In the genomic region with DNA sequence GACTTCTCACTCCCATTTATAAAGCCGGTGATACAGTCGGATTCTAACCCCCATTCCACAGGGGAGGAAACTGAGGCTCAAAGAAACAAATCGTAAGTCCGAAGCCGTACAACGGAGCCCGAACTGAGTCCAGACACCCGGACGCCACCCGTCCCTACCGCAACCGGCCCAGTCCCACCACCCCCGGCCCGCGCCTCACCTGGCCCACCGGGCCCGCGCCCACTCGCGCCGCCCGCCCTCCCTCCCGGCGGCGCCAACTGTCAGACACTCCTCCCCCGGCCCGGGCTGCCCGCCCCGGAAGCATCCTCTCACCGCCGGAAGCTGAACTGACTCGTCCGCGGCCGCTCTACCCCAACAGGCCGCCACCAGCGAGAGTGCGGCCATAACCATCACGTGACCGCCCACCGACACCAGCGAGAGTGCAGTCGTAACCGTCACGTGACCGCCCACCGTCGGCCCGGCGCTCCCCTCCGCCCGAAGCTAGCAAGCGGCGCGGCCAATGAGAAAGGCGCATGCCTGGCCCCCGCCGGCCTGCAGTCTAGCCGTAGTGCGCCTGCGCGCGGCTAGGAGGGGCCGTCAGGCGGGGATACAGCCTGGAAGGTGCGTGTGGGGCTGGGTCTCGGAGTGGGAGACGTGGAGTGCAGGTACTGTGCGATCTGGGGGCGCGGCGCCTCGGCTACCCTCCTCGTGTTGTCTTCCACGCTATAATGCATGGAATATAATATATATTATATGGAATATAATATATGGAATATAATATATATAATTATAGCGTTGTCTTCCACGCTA, we compare ENCODE assay signal across 1 cellular context.
A peak's percentile ranks its signal among the peaks of the same experiment; 100 is the strongest.
TF ChIP-seq lines count a peak whose summit lies in the region.

A gene with protein sequence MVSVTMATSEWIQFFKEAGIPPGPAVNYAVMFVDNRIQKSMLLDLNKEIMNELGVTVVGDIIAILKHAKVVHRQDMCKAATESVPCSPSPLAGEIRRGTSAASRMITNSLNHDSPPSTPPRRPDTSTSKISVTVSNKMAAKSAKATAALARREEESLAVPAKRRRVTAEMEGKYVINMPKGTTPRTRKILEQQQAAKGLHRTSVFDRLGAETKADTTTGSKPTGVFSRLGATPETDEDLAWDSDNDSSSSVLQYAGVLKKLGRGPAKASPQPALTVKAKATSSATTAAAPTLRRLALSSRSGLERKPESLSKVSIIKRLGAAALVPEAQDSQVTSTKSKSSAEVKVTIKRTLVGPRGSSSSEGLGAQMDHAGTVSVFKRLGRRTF (minus strand): TSS at position 273 of the 789 bp plus-strand sequence. CDS start 6,540 bp downstream, outside the sequence.
TSS of gene PLD3 (plus strand) at position 571 of the 789 bp plus-strand sequence. CDS start 17,789 bp downstream, outside the sequence.

TF ChIP-seq in H1, 55 proteins besides CTCF, POLR2A, EP300 and RAD21 (continues in another document):
- TF ChIP-seq GABPA (IDR thresholded peaks at IDR 0.05; ENCODE audit: borderline replicate concordance, insufficient read depth, low read length), result peak; percentile 84; the same call in 1 of the 2 replicates
- TF ChIP-seq GTF2F1 (IDR thresholded peaks at IDR 0.05; ENCODE audit: borderline replicate concordance, low read depth, low read length), result peak; percentile 83
- TF ChIP-seq NANOG (IDR thresholded peaks at IDR 0.05; ENCODE audit: insufficient read depth, low read depth, low read length, poor library complexity, severe bottlenecking), result peak; percentile 7
- TF ChIP-seq RNF2 (IDR thresholded peaks at IDR 0.05; ENCODE audit: borderline replicate concordance, low read depth, low read length, missing control alignments, poor library complexity, severe bottlenecking), result no peak
- TF ChIP-seq, protein P1, sequence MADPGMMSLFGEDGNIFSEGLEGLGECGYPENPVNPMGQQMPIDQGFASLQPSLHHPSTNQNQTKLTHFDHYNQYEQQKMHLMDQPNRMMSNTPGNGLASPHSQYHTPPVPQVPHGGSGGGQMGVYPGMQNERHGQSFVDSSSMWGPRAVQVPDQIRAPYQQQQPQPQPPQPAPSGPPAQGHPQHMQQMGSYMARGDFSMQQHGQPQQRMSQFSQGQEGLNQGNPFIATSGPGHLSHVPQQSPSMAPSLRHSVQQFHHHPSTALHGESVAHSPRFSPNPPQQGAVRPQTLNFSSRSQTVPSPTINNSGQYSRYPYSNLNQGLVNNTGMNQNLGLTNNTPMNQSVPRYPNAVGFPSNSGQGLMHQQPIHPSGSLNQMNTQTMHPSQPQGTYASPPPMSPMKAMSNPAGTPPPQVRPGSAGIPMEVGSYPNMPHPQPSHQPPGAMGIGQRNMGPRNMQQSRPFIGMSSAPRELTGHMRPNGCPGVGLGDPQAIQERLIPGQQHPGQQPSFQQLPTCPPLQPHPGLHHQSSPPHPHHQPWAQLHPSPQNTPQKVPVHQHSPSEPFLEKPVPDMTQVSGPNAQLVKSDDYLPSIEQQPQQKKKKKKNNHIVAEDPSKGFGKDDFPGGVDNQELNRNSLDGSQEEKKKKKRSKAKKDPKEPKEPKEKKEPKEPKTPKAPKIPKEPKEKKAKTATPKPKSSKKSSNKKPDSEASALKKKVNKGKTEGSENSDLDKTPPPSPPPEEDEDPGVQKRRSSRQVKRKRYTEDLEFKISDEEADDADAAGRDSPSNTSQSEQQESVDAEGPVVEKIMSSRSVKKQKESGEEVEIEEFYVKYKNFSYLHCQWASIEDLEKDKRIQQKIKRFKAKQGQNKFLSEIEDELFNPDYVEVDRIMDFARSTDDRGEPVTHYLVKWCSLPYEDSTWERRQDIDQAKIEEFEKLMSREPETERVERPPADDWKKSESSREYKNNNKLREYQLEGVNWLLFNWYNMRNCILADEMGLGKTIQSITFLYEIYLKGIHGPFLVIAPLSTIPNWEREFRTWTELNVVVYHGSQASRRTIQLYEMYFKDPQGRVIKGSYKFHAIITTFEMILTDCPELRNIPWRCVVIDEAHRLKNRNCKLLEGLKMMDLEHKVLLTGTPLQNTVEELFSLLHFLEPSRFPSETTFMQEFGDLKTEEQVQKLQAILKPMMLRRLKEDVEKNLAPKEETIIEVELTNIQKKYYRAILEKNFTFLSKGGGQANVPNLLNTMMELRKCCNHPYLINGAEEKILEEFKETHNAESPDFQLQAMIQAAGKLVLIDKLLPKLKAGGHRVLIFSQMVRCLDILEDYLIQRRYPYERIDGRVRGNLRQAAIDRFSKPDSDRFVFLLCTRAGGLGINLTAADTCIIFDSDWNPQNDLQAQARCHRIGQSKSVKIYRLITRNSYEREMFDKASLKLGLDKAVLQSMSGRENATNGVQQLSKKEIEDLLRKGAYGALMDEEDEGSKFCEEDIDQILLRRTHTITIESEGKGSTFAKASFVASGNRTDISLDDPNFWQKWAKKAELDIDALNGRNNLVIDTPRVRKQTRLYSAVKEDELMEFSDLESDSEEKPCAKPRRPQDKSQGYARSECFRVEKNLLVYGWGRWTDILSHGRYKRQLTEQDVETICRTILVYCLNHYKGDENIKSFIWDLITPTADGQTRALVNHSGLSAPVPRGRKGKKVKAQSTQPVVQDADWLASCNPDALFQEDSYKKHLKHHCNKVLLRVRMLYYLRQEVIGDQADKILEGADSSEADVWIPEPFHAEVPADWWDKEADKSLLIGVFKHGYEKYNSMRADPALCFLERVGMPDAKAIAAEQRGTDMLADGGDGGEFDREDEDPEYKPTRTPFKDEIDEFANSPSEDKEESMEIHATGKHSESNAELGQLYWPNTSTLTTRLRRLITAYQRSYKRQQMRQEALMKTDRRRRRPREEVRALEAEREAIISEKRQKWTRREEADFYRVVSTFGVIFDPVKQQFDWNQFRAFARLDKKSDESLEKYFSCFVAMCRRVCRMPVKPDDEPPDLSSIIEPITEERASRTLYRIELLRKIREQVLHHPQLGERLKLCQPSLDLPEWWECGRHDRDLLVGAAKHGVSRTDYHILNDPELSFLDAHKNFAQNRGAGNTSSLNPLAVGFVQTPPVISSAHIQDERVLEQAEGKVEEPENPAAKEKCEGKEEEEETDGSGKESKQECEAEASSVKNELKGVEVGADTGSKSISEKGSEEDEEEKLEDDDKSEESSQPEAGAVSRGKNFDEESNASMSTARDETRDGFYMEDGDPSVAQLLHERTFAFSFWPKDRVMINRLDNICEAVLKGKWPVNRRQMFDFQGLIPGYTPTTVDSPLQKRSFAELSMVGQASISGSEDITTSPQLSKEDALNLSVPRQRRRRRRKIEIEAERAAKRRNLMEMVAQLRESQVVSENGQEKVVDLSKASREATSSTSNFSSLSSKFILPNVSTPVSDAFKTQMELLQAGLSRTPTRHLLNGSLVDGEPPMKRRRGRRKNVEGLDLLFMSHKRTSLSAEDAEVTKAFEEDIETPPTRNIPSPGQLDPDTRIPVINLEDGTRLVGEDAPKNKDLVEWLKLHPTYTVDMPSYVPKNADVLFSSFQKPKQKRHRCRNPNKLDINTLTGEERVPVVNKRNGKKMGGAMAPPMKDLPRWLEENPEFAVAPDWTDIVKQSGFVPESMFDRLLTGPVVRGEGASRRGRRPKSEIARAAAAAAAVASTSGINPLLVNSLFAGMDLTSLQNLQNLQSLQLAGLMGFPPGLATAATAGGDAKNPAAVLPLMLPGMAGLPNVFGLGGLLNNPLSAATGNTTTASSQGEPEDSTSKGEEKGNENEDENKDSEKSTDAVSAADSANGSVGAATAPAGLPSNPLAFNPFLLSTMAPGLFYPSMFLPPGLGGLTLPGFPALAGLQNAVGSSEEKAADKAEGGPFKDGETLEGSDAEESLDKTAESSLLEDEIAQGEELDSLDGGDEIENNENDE (IDR thresholded peaks at IDR 0.05; ENCODE audit: insufficient replicate concordance, low read length), result no peak
- TF ChIP-seq NRF1 (IDR thresholded peaks at IDR 0.05; ENCODE audit: low read depth, low read length), result peak; percentile 74
- TF ChIP-seq PHF8 (conservative IDR thresholded peaks at IDR 0.05; ENCODE audit: low read depth, low read length), result peak; percentile 60
- no peak for TF ChIP-seq CBX8 (IDR thresholded peaks at IDR 0.05; ENCODE audit: borderline replicate concordance, low read depth, low read length)
- TF ChIP-seq JUND (IDR thresholded peaks at IDR 0.05; ENCODE audit: low read length), result no peak
- peak; percentile 100 for TF ChIP-seq USF2 (IDR thresholded peaks at IDR 0.05; ENCODE audit: low read length)
- TF ChIP-seq RXRA (IDR thresholded peaks at IDR 0.05; ENCODE audit: insufficient read depth, low read depth, low read length), result no peak
- peak; percentile 79 for TF ChIP-seq TAF1 (IDR thresholded peaks at IDR 0.05; ENCODE audit: low read depth, low read length)
- peak; percentile 83 for TF ChIP-seq CREB1 (IDR thresholded peaks at IDR 0.05)
- TF ChIP-seq SP4 (IDR thresholded peaks at IDR 0.05; ENCODE audit: low read length), result peak; percentile 95
- TF ChIP-seq EZH2 (IDR thresholded peaks at IDR 0.05; ENCODE audit: low read depth, low read length, severe bottlenecking), result no peak
- TF ChIP-seq TBP (IDR thresholded peaks at IDR 0.05; ENCODE audit: low read depth, low read length), result peak; percentile 49; the same call in 1 of the 2 replicates
- TF ChIP-seq JUN (IDR thresholded peaks at IDR 0.05; ENCODE audit: low read depth, low read length), result no peak
- TF ChIP-seq YY1 (IDR thresholded peaks at IDR 0.05; ENCODE audit: low read depth, low read length), result peak; percentile 91; the same call in 1 of the 2 replicates
- TF ChIP-seq CHD2 (IDR thresholded peaks at IDR 0.05; ENCODE audit: low read length), result no peak
- TF ChIP-seq SP1 (IDR thresholded peaks at IDR 0.05; ENCODE audit: low read depth, low read length), result no peak
- TF ChIP-seq HDAC6 (IDR thresholded peaks at IDR 0.05; ENCODE audit: low read depth, low read length), result no peak
- TF ChIP-seq BRCA1 (IDR thresholded peaks at IDR 0.05; ENCODE audit: low read depth, low read length), result no peak
- TF ChIP-seq TEAD4 (IDR thresholded peaks at IDR 0.05; ENCODE audit: low read depth, low read length), result no peak; the same call in 1 of the 2 replicates
- 0 out of 2 replicates have a peak, but pooled peaks have one; percentile 9 for TF ChIP-seq TCF12 (IDR thresholded peaks at IDR 0.05; ENCODE audit: low read depth, low read length)
- TF ChIP-seq ASH2L (IDR thresholded peaks at IDR 0.05; ENCODE audit: low read length), result peak; percentile 35
- peak; percentile 85 for TF ChIP-seq POLR2AphosphoS5 (IDR thresholded peaks at IDR 0.05; ENCODE audit: low read depth, low read length)
- no peak for TF ChIP-seq SIX5 (IDR thresholded peaks at IDR 0.05; ENCODE audit: low read depth, low read length)
- TF ChIP-seq POU5F1 (IDR thresholded peaks at IDR 0.05; ENCODE audit: low read depth, low read length), result no peak
- no peak for TF ChIP-seq ATF2 (IDR thresholded peaks at IDR 0.05; ENCODE audit: low read length)
- TF ChIP-seq MAFK (IDR thresholded peaks at IDR 0.05; ENCODE audit: low read depth, low read length), result no peak
- no peak for TF ChIP-seq RFX5 (IDR thresholded peaks at IDR 0.05; ENCODE audit: borderline replicate concordance, low read depth, low read length)
- no peak for TF ChIP-seq TAF7 (optimal IDR thresholded peaks at IDR 0.05; ENCODE audit: borderline replicate concordance, low read depth, low read length)
- TF ChIP-seq SUZ12 (IDR thresholded peaks at IDR 0.05; ENCODE audit: low read length), result no peak
- TF ChIP-seq BACH1 (IDR thresholded peaks at IDR 0.05; ENCODE audit: low read length), result peak; percentile 75
- TF ChIP-seq ATF3 (IDR thresholded peaks at IDR 0.05; ENCODE audit: insufficient read depth, low read depth, low read length), result peak; percentile 98
- TF ChIP-seq HDAC2 (IDR thresholded peaks at IDR 0.05; ENCODE audit: borderline replicate concordance in 1 of 2, low read depth in 2 of 2, low read length in 2 of 2), result 0 out of 4 replicates have a peak, but pooled peaks of 1 of the 2 experiments have one; percentile 51
- no peak for TF ChIP-seq CEBPB (IDR thresholded peaks at IDR 0.05; ENCODE audit: low read depth, low read length)
- 0 out of 2 replicates have a peak, but pooled peaks have one; percentile 11 for TF ChIP-seq RBBP5 (IDR thresholded peaks at IDR 0.05; ENCODE audit: borderline replicate concordance, low read depth, low read length)
- TF ChIP-seq SIRT6 (IDR thresholded peaks at IDR 0.05; ENCODE audit: low read length), result no peak
- TF ChIP-seq EGR1 (IDR thresholded peaks at IDR 0.05; ENCODE audit: borderline replicate concordance, low read depth, low read length), result no peak
- TF ChIP-seq KDM4A (IDR thresholded peaks at IDR 0.05; ENCODE audit: low read depth, low read length, severe bottlenecking), result peak; percentile 26
- no peak for TF ChIP-seq KDM5A (IDR thresholded peaks at IDR 0.05; ENCODE audit: low read length)
- TF ChIP-seq BCL11A (IDR thresholded peaks at IDR 0.05; ENCODE audit: low read depth in 2 of 2, low read length in 2 of 2), result no peak
- TF ChIP-seq SAP30 (IDR thresholded peaks at IDR 0.05; ENCODE audit: insufficient read depth, insufficient replicate concordance, low read length), result no peak
- no peak for TF ChIP-seq CHD1 (IDR thresholded peaks at IDR 0.05; ENCODE audit: low read depth, low read length)
- no peak for TF ChIP-seq CTBP2 (IDR thresholded peaks at IDR 0.05; ENCODE audit: borderline replicate concordance, insufficient read depth, insufficient read length, low read length)
- no peak for TF ChIP-seq SRF (IDR thresholded peaks at IDR 0.05; ENCODE audit: low read depth, low read length)
- no peak for TF ChIP-seq CBX5 (IDR thresholded peaks at IDR 0.05; ENCODE audit: low read depth, low read length)
- TF ChIP-seq, protein P2, sequence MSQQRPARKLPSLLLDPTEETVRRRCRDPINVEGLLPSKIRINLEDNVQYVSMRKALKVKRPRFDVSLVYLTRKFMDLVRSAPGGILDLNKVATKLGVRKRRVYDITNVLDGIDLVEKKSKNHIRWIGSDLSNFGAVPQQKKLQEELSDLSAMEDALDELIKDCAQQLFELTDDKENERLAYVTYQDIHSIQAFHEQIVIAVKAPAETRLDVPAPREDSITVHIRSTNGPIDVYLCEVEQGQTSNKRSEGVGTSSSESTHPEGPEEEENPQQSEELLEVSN (IDR thresholded peaks at IDR 0.05), result no peak
- peak in 1 of 2 experiments; percentile 86; a peak in 2 of 4 replicates for TF ChIP-seq SIN3A (conservative IDR thresholded peaks at IDR 0.05 in 1 of 2, IDR thresholded peaks at IDR 0.05 in 1 of 2; ENCODE audit: low read depth in 1 of 2, low read length in 2 of 2)
- TF ChIP-seq KDM1A (IDR thresholded peaks at IDR 0.05; ENCODE audit: borderline replicate concordance, low read length), result no peak
